In the genomic region with DNA sequence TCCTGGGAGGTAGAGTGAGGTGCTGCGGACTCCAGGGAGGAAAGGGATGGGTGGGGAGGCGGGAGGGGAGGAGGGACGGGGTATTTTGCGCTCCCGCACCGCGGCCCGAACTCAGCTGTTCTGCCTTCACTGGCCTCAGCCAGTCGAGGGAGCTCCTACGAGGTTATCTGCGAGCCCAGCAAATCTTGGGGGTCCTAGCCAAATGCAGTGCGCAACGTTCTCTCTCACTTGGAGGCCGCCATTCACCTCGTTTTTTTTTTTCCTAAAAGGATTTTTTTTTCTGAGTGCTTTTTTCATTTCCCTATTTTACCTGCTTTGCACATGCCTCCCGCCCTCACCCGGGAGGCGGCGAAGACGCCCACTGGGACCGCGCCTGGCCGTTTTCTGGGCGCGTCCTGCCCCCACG, we compare ENCODE assay signal across 8 cellular contexts. TPM values are rescaled to one million over a fixed set of nuclear protein-coding genes. Genes with fewer than 3 reads are reported as not detected.
DNase-seq lines count a peak whose midpoint lies in the region; ATAC-seq and TF ChIP-seq lines count a peak whose summit lies in the region.

No MANE protein-coding gene starts in this region.

- H3K4me1 Mint-ChIP-seq in CD8-positive, alpha-beta memory T cell: peaks cover 37 to 54% (median 49%) of the 10 kb centered on the region in 3 donors
- H3K4me1 Mint-ChIP-seq in chondrocyte (ENCODE audit: low read depth) (peaks cover 41% of the 10 kb centered on the region), naive B cell (peaks cover 34 to 54% (median 45%) of the 10 kb centered on the region in 3 donors)

- peak overlapping the region; percentile 83 to 96 (median 90) for H3K4me3 Mint-ChIP-seq in CD8-positive, alpha-beta memory T cell
- peak overlapping the region; percentile 92 for H3K4me3 Mint-ChIP-seq in chondrocyte (ENCODE audit: unreplicated experiment)
- peak overlapping the region; percentile 89 to 99 (median 95) for H3K4me3 Mint-ChIP-seq in naive B cell

- H3K9me3 Mint-ChIP-seq in CD8-positive, alpha-beta memory T cell: no peaks in the 10 kb centered on the region
- no peaks in the 10 kb centered on the region for H3K9me3 Mint-ChIP-seq in chondrocyte (ENCODE audit: low read depth)
- H3K9me3 Mint-ChIP-seq in naive B cell: no peaks in the 10 kb centered on the region

- H3K27ac ChIP-seq in CD8-positive, alpha-beta memory T cell (ENCODE audit: low read depth, low read length): no peak overlapping the region
- H3K27ac ChIP-seq in KMS-11: peak overlapping the region; percentile 64

- H3K9me3 ChIP-seq in CD8-positive, alpha-beta memory T cell (ENCODE audit: low read length): no peaks in the 10 kb centered on the region

- peak overlapping the region; percentile 65 for H3K4me3 ChIP-seq in CD8-positive, alpha-beta memory T cell (ENCODE audit: low read length)
- no peak overlapping the region for H3K4me3 ChIP-seq in KMS-11 (IDR thresholded peaks at IDR 0.05; ENCODE audit: insufficient read depth, low read depth, low read length)

- POLR2A ChIA-PET in CD8-positive, alpha-beta memory T cell (lab: Charles Lee): interaction anchor here (1.3 to 1.8 kb wide), 2 partner anchors 48 to 261 kb away, joined by 3 to 4 read pairs; no protein-coding TSS in a partner anchor

- DNase-seq in CD8-positive, alpha-beta memory T cell: peak in 3 of 5 donors; percentile 2 to 49 (median 16)
- DNase-seq in chondrocyte (ENCODE audit: low spot score): no peak
- peak; percentile 59 for DNase-seq in naive B cell
- DNase-seq in NCI-H226: no peak
- DNase-seq in DMS 273 (lab: John Stamatoyannopoulos, UW; ENCODE audit: unreplicated experiment): no peak

- peak; percentile 2 to 6 for ATAC-seq in naive B cell (ENCODE audit: low read depth in 2 of 2)
- no peak for ATAC-seq in GM21447 (IDR thresholded peaks at IDR 0.05; ENCODE audit: unreplicated experiment)
- no peak for ATAC-seq in GM19463 (IDR thresholded peaks at IDR 0.05; ENCODE audit: unreplicated experiment)

- H3K27me3 Mint-ChIP-seq in CD8-positive, alpha-beta memory T cell: peaks cover 29 to 42% of the 10 kb centered on the region in 2 donors
- H3K27me3 Mint-ChIP-seq in chondrocyte (ENCODE audit: low read depth) (no peaks in the 10 kb centered on the region), naive B cell (peaks cover 24 to 46% (median 28%) of the 10 kb centered on the region in 3 donors)

- no peak overlapping the region for H2AFZ ChIP-seq in KMS-11 (ENCODE audit: low read depth)

- TF ChIP-seq CTCF in KMS-11 (conservative IDR thresholded peaks at IDR 0.05; ENCODE audit: low read depth, low read length): no peak
- TF ChIP-seq CTCF in chondrocyte (IDR thresholded peaks at IDR 0.05): no peak

- CTCF ChIA-PET in CD8-positive, alpha-beta memory T cell (lab: Charles Lee): interaction anchor here (1.0 to 1.5 kb wide), 3 partner anchors 18 to 65 kb away, joined by 3 read pairs; no protein-coding TSS in a partner anchor

- peak overlapping the region; percentile 50; the same call in 1 of the 2 replicates for H3K9ac ChIP-seq in KMS-11

- peak overlapping the region; percentile 13; the same call in 1 of the 2 replicates for H3K4me2 ChIP-seq in KMS-11

- peaks cover 30% of the 10 kb centered on the region for H3K27me3 ChIP-seq in CD8-positive, alpha-beta memory T cell (ENCODE audit: insufficient read depth, low read length, poor library complexity, severe bottlenecking)
- H3K27me3 ChIP-seq in KMS-11 (ENCODE audit: insufficient read depth, low read depth): no peaks in the 10 kb centered on the region

- peaks cover 1% of the 10 kb centered on the region for H3K36me3 ChIP-seq in CD8-positive, alpha-beta memory T cell (ENCODE audit: insufficient read depth, low read length)
- H3K36me3 ChIP-seq in KMS-11 (ENCODE audit: insufficient read depth): no peaks in the 10 kb centered on the region

- H3K4me1 ChIP-seq in CD8-positive, alpha-beta memory T cell (ENCODE audit: insufficient read depth, low read length): peaks cover 43% of the 10 kb centered on the region
- H3K4me1 ChIP-seq in KMS-11 (ENCODE audit: low read depth, poor library complexity, severe bottlenecking): peaks cover 15% of the 10 kb centered on the region

- peaks cover 0 to 27% (median 0%) of the 10 kb centered on the region in 3 donors for H3K36me3 Mint-ChIP-seq in CD8-positive, alpha-beta memory T cell
- H3K36me3 Mint-ChIP-seq in chondrocyte (ENCODE audit: low read depth) (peaks cover 4% of the 10 kb centered on the region), naive B cell (no peaks in the 10 kb centered on the region)

- H3K27ac Mint-ChIP-seq in CD8-positive, alpha-beta memory T cell: peak overlapping the region in 3 of 8 donors; percentile 22 to 96 (median 43)
- H3K27ac Mint-ChIP-seq in chondrocyte (ENCODE audit: unreplicated experiment) (no peak overlapping the region), naive B cell (peak overlapping the region in 5 of 6 donors; percentile 28 to 96 (median 89))

- H4K20me1 ChIP-seq in KMS-11 (ENCODE audit: insufficient read depth): no peaks in the 10 kb centered on the region

- peaks cover 28% of the 10 kb centered on the region; the same call in 1 of the 2 replicates for H3K79me2 ChIP-seq in KMS-11 (ENCODE audit: insufficient read depth, low read depth)

RNA-seq across cellular contexts. Expression of a gene that starts 0.9 kb away (rescaled TPM):
- 10 to 100 TPM; 36.6 to 40.6 TPM for total RNA-seq in CD8-positive, alpha-beta memory T cell
- polyA plus RNA-seq in CD8-positive, alpha-beta memory T cell: 13.8 TPM
- total RNA-seq in chondrocyte: 10.8 to 19.2 TPM (median 11.4 TPM) in 3 replicates
- 10 to 100 TPM; 17.2 to 29.7 (median 20.2) TPM for polyA plus RNA-seq in naive B cell (ENCODE audit: low read depth in 6 of 6)

Comparison
In these comparisons a context has a peak if more than half of its experiments do, and no peak if none do; other contexts are left out.
1. DNase-seq: peak in CD8-positive, alpha-beta memory T cell (3 of 5) and naive B cell (single experiment); none in chondrocyte (single experiment), NCI-H226 (single experiment) and DMS 273 (single experiment).
2. ATAC-seq: peak in naive B cell (2 of 2); none in GM21447 (single experiment) and GM19463 (single experiment).
3. Peak in every context shown above with its lines, with median percentiles within 50 percentile points of each other: H3K4me3 Mint-ChIP-seq.